ENCODE assay signal across 24 cellular contexts in the genomic region with DNA sequence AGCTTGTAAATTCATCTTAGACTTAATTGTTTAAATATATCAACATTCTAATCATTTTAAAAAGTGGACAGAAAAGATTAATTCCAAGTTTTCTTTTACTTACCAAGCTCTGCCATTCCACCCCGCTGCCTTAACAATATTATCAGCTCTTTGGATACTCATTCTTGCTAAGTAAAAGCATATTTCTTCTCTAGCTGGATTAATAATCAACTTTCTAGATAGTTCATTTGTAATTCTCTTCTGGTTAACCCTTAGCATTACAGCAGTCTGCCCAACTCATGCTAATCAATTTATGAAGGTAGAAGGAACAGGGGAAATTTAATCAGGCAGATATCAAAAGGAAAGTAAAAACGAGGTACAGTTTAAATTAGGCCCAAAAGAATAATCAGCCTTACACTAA. TPM values are rescaled to one million over a fixed set of nuclear protein-coding genes. Genes with fewer than 3 reads are reported as not detected.
"Had no signal": no experiment of that assay in that cellular context is flagged by ENCODE, and none has a peak within 500 bp of the region (broad histone marks: within the 10 kb centered on the region; RNA-seq: fewer than 3 reads in every experiment).

No MANE protein-coding gene starts in this region.

- H3K27me3 Mint-ChIP-seq: activated CD4-positive, alpha-beta T cell treated with anti-CD3 and anti-CD28 coated beads for 36 hours; activated CD8-positive, alpha-beta T cell treated with anti-CD3 and anti-CD28 coated beads for 36 hours; activated naive CD8-positive, alpha-beta T cell treated with anti-CD3 and anti-CD28 coated beads, Interleukin-2, amount 10 ng/mL, durations not matched to agents 7 days and 5 days; memory B cell had no signal

- DNase-seq: activated CD4-positive, alpha-beta T cell treated with anti-CD3 and anti-CD28 coated beads for 36 hours; activated CD8-positive, alpha-beta memory T cell treated with anti-CD3 and anti-CD28 coated beads, Interleukin-2, amount 50 U/mL, for 4 hours; activated CD8-positive, alpha-beta T cell treated with anti-CD3 and anti-CD28 coated beads for 36 hours; activated gamma-delta T cell treated with Interleukin-2 at 50 U/mL for 16 hours; activated naive CD8-positive, alpha-beta T cell treated with anti-CD3 and anti-CD28 coated beads, Interleukin-2, amount 10 ng/mL, durations not matched to agents 7 days and 5 days; activated T-cell treated with anti-CD3 and anti-CD28 coated beads, Interleukin-2, amount 50 U/mL, for 72 hours; anterior cingulate cortex; colonic mucosa; effector CD8-positive, alpha-beta T cell; hippocampal formation; left colon; natural killer cell; nucleus accumbens; psoas muscle; sigmoid colon; stimulated activated CD4-positive, alpha-beta T cell treated with anti-CD3 and anti-CD28 coated beads, Interleukin-4, amount 100 ng/mL, for 4 hours; stomach; T-cell; T1000; uterus had no signal

- H3K27me3 ChIP-seq: colonic mucosa, gastroesophageal sphincter, sigmoid colon, stomach, uterus had no signal

- H3K36me3 Mint-ChIP-seq: activated naive CD8-positive, alpha-beta T cell treated with anti-CD3 and anti-CD28 coated beads, Interleukin-2, amount 10 ng/mL, durations not matched to agents 7 days and 5 days; memory B cell; T-cell had no signal

- H3K4me1 ChIP-seq: colonic mucosa, gastroesophageal sphincter, sigmoid colon, uterus had no signal

- H3K4me1 Mint-ChIP-seq: activated CD4-positive, alpha-beta T cell treated with anti-CD3 and anti-CD28 coated beads for 36 hours; activated naive CD8-positive, alpha-beta T cell treated with anti-CD3 and anti-CD28 coated beads, Interleukin-2, amount 10 ng/mL, durations not matched to agents 7 days and 5 days; memory B cell; natural killer cell; T-cell had no signal

- ATAC-seq: activated CD4-positive, alpha-beta T cell treated with anti-CD3 and anti-CD28 coated beads for 36 hours; activated CD8-positive, alpha-beta T cell treated with anti-CD3 and anti-CD28 coated beads for 36 hours; activated T-cell treated with anti-CD3 and anti-CD28 coated beads, Interleukin-2, amount 50 U/mL, for 72 hours; gastroesophageal sphincter; left colon; natural killer cell; psoas muscle; T-cell had no signal

- H3K27ac Mint-ChIP-seq: activated CD4-positive, alpha-beta T cell treated with anti-CD3 and anti-CD28 coated beads for 36 hours; activated CD8-positive, alpha-beta T cell treated with anti-CD3 and anti-CD28 coated beads for 36 hours; activated naive CD8-positive, alpha-beta T cell treated with anti-CD3 and anti-CD28 coated beads, Interleukin-2, amount 10 ng/mL, durations not matched to agents 7 days and 5 days; activated T-cell treated with anti-CD3 and anti-CD28 coated beads, Interleukin-2, amount 50 U/mL, for 72 hours; memory B cell; natural killer cell; T-cell had no signal

- H3K9me3 Mint-ChIP-seq: activated CD8-positive, alpha-beta T cell treated with anti-CD3 and anti-CD28 coated beads for 36 hours had no signal

- H3K27ac ChIP-seq: colonic mucosa, epithelial cell of prostate, gastroesophageal sphincter, psoas muscle, sigmoid colon, thoracic aorta, uterus had no signal

- H3K4me3 Mint-ChIP-seq: activated CD4-positive, alpha-beta T cell treated with anti-CD3 and anti-CD28 coated beads for 36 hours; activated CD8-positive, alpha-beta T cell treated with anti-CD3 and anti-CD28 coated beads for 36 hours; activated naive CD8-positive, alpha-beta T cell treated with anti-CD3 and anti-CD28 coated beads, Interleukin-2, amount 10 ng/mL, durations not matched to agents 7 days and 5 days; activated T-cell treated with anti-CD3 and anti-CD28 coated beads, Interleukin-2, amount 50 U/mL, for 72 hours; memory B cell; natural killer cell; T-cell had no signal

- H3K9me3 ChIP-seq: colonic mucosa, gastroesophageal sphincter, psoas muscle, sigmoid colon, stomach, thoracic aorta, uterus had no signal

- H3K36me3 ChIP-seq: colonic mucosa, gastroesophageal sphincter, sigmoid colon, stomach, thoracic aorta, uterus had no signal

- H3K4me3 ChIP-seq: colonic mucosa, gastroesophageal sphincter, psoas muscle, sigmoid colon, stomach, thoracic aorta, uterus had no signal

RNA-seq across cellular contexts. Expression of a gene that starts 41.0 kb away (rescaled TPM):
- total RNA-seq: activated naive CD8-positive, alpha-beta T cell treated with anti-CD3 and anti-CD28 coated beads, Interleukin-2, amount 10 ng/mL, durations not matched to agents 7 days and 5 days had no signal
